In genomic region chr2:162629085-162629484, GRCh38 we compare ENCODE assay signal across 1 cellular context.
TF ChIP-seq lines count a peak whose summit lies in the region.

No MANE protein-coding gene starts in this region.

TF ChIP-seq in HepG2, 621 proteins besides CTCF, POLR2A, EP300 and RAD21 (continued from another document):
- TF ChIP-seq RERE (CRISPR knock-in tag; IDR thresholded peaks at IDR 0.05; ENCODE audit: low read depth) (no peak), HHEX (CRISPR knock-in tag; IDR thresholded peaks at IDR 0.05) (no peak), CEBPB (IDR thresholded peaks at IDR 0.05; ENCODE audit: borderline replicate concordance, low read depth, low read length) (peak; percentile 82)
